In genomic region chr2:85542777-85543176, GRCh38 we compare ENCODE assay signal across 13 cellular contexts. TPM values are rescaled to one million over a fixed set of nuclear protein-coding genes. Genes with fewer than 3 reads are reported as not detected.
DNase-seq lines count a peak whose midpoint lies in the region; ATAC-seq and TF ChIP-seq lines count a peak whose summit lies in the region.
"Had no signal": no experiment of that assay in that cellular context is flagged by ENCODE, and none has a peak within 500 bp of the region (broad histone marks: within the 10 kb centered on the region; RNA-seq: fewer than 3 reads in every experiment).

No MANE protein-coding gene starts in this region.

- no peaks in the 10 kb centered on the region for H3K27me3 Mint-ChIP-seq in MCF 10A (ENCODE audit: insufficient read depth, unreplicated experiment)
- H3K27me3 Mint-ChIP-seq in activated CD8-positive, alpha-beta T cell treated with anti-CD3 and anti-CD28 coated beads, Interleukin-2, amount 10 ng/mL, durations not matched to agents 7 days and 5 days (ENCODE audit: low read depth) = no peaks in the 10 kb centered on the region
- H3K27me3 Mint-ChIP-seq in glutamatergic neuron (ENCODE audit: unreplicated experiment) = peaks cover 13% of the 10 kb centered on the region

- H3K27ac Mint-ChIP-seq in MCF 10A (ENCODE audit: low read depth, unreplicated experiment) (no peak overlapping the region), glutamatergic neuron (ENCODE audit: unreplicated experiment) (peak overlapping the region; percentile 14)
- H3K27ac Mint-ChIP-seq in activated CD8-positive, alpha-beta T cell treated with anti-CD3 and anti-CD28 coated beads, Interleukin-2, amount 10 ng/mL, durations not matched to agents 7 days and 5 days = peak overlapping the region; percentile 7

- H3K4me1 ChIP-seq in breast epithelium (peaks cover 0 to 16% of the 10 kb centered on the region in 2 donors), thoracic aorta (ENCODE audit: control insufficient read depth in 1 of 2, low read depth in 2 of 2) (peaks cover 19 to 41% of the 10 kb centered on the region in 2 donors)

- POLR2A ChIA-PET in MCF 10A (lab: Yijun Ruan, JAX) = interaction anchor here (0.6 to 18.1 kb wide), 10 partner anchors 6 to 128 kb away, joined by 3 to 376 read pairs (median 73); partner anchors contain the start of genes GGCX, SH2D6 and VAMP8
- POLR2A ChIA-PET in activated CD8-positive, alpha-beta T cell treated with anti-CD3 and anti-CD28 coated beads, Interleukin-2, amount 10 ng/mL, durations not matched to agents 7 days and 5 days (lab: Charles Lee) = interaction anchor here (2.1 to 2.7 kb wide), 2 partner anchors 13 to 123 kb away, joined by 6 to 13 read pairs; no protein-coding TSS in a partner anchor

- intact Hi-C loops in MCF 10A (cut with micrococcal nuclease) (no loop called here), breast epithelium (cut with DNase I; ENCODE audit: low total_unique reads) (no loop called here)

- H3K4me3 Mint-ChIP-seq in MCF 10A (ENCODE audit: unreplicated experiment) = peak overlapping the region; percentile 98
- H3K4me3 Mint-ChIP-seq in activated CD8-positive, alpha-beta T cell treated with anti-CD3 and anti-CD28 coated beads, Interleukin-2, amount 10 ng/mL, durations not matched to agents 7 days and 5 days = peak overlapping the region; percentile 96
- peak overlapping the region; percentile 100 for H3K4me3 Mint-ChIP-seq in glutamatergic neuron (ENCODE audit: unreplicated experiment)

- BruUV-seq in MCF 10A (replicated peaks; lab: Mats Ljungman, UMichigan) = no TSS peak

- H3K4me3 ChIP-seq in breast epithelium (no peak overlapping the region), thoracic aorta (no peak overlapping the region)

- H3K9me3 Mint-ChIP-seq in MCF 10A (ENCODE audit: unreplicated experiment) (no peaks in the 10 kb centered on the region), glutamatergic neuron (ENCODE audit: unreplicated experiment) (peaks cover 13% of the 10 kb centered on the region)
- no peaks in the 10 kb centered on the region for H3K9me3 Mint-ChIP-seq in activated CD8-positive, alpha-beta T cell treated with anti-CD3 and anti-CD28 coated beads, Interleukin-2, amount 10 ng/mL, durations not matched to agents 7 days and 5 days (ENCODE audit: insufficient read depth)

- TF ChIP-seq CTCF in MCF 10A (IDR thresholded peaks at IDR 0.05; ENCODE audit: unreplicated experiment) = no peak
- TF ChIP-seq CTCF in breast epithelium (IDR thresholded peaks at IDR 0.05) = no peak
- no peak for TF ChIP-seq CTCF in glutamatergic neuron (IDR thresholded peaks at IDR 0.05; ENCODE audit: partially characterized antibody, unreplicated experiment)
- no peak for TF ChIP-seq CTCF in thoracic aorta (IDR thresholded peaks at IDR 0.05)

- peaks cover 39% of the 10 kb centered on the region for H3K4me1 Mint-ChIP-seq in MCF 10A (ENCODE audit: insufficient read depth, unreplicated experiment)
- peaks cover 44% of the 10 kb centered on the region for H3K4me1 Mint-ChIP-seq in activated CD8-positive, alpha-beta T cell treated with anti-CD3 and anti-CD28 coated beads, Interleukin-2, amount 10 ng/mL, durations not matched to agents 7 days and 5 days (ENCODE audit: low read depth)
- peaks cover 29% of the 10 kb centered on the region for H3K4me1 Mint-ChIP-seq in glutamatergic neuron (ENCODE audit: low read depth, unreplicated experiment)

- ATAC-seq in activated CD8-positive, alpha-beta T cell treated with anti-CD3 and anti-CD28 coated beads, Interleukin-2, amount 10 ng/mL, durations not matched to agents 7 days and 5 days = no peak
- ATAC-seq in thoracic aorta (ENCODE audit: insufficient number of reproducible peaks, low FRiP score, low read depth) = no peak
- ATAC-seq: left lobe of liver, right cardiac atrium had no signal

- H3K27me3 ChIP-seq in breast epithelium = no peaks in the 10 kb centered on the region
- no peaks in the 10 kb centered on the region for H3K27me3 ChIP-seq in thoracic aorta (replicated peaks; ENCODE audit: insufficient read depth)

- CTCF ChIA-PET in MCF 10A (lab: Yijun Ruan, JAX) = interaction anchor here (1.1 to 5.3 kb wide), 4 partner anchors 9 to 123 kb away, joined by 3 to 53 read pairs (median 6); partner anchors contain the start of gene SH2D6
- CTCF ChIA-PET in activated CD8-positive, alpha-beta T cell treated with anti-CD3 and anti-CD28 coated beads, Interleukin-2, amount 10 ng/mL, durations not matched to agents 7 days and 5 days (lab: Charles Lee) = interaction anchor here (0.8 to 12.6 kb wide), 4 partner anchors 9 to 123 kb away, joined by 3 to 133 read pairs (median 7); no protein-coding TSS in a partner anchor

- TF ChIP-seq POLR2A in breast epithelium (IDR thresholded peaks at IDR 0.05) = no peak

- H3K36me3 Mint-ChIP-seq in MCF 10A (ENCODE audit: insufficient read depth, unreplicated experiment) (peaks cover 74% of the 10 kb centered on the region), glutamatergic neuron (ENCODE audit: unreplicated experiment) (peaks cover 5% of the 10 kb centered on the region)
- H3K36me3 Mint-ChIP-seq in activated CD8-positive, alpha-beta T cell treated with anti-CD3 and anti-CD28 coated beads, Interleukin-2, amount 10 ng/mL, durations not matched to agents 7 days and 5 days (ENCODE audit: low read depth) = peaks cover 77% of the 10 kb centered on the region

- H3K36me3 ChIP-seq in breast epithelium (no peaks in the 10 kb centered on the region), thoracic aorta (peaks cover 35% of the 10 kb centered on the region)

- DNase-seq in MCF 10A (ENCODE audit: unreplicated experiment) (no peak), breast epithelium (ENCODE audit: low spot score in 2 of 2) (no peak), glutamatergic neuron (no peak), thoracic aorta (ENCODE audit: low spot score) (no peak), NCI-H2196 treated with DMSO at 0.1 percent for 48 hours (lab: John Stamatoyannopoulos, UW; ENCODE audit: unreplicated experiment) (no peak), NCI-H187 (lab: John Stamatoyannopoulos, UW) (no peak)
- DNase-seq in activated CD8-positive, alpha-beta T cell treated with anti-CD3 and anti-CD28 coated beads, Interleukin-2, amount 10 ng/mL, durations not matched to agents 7 days and 5 days = no peak
- DNase-seq in activated CD4-positive, CD25-positive, alpha-beta regulatory T cell treated with anti-CD3 and anti-CD28 coated beads, Interleukin-2, amount 50 U/mL, for 72 hours = no peak
- DNase-seq: amniotic stem cell, C1 segment of cervical spinal cord, NCI-H1105, right cardiac atrium had no signal

- H3K27ac ChIP-seq in breast epithelium (peak overlapping the region in 1 of 2 donors; percentile 51), thoracic aorta (peak overlapping the region; percentile 18 to 98)

- H3K9me3 ChIP-seq in breast epithelium = no peaks in the 10 kb centered on the region
- no peaks in the 10 kb centered on the region for H3K9me3 ChIP-seq in thoracic aorta

RNA-seq across cellular contexts. Expression of gene MAT2A, which starts 3.8 kb away (rescaled TPM):
- total RNA-seq in MCF 10A (2022) (348 and 366 TPM in 2 replicates), breast epithelium (100 to 1,000 TPM; 180 to 263 (median 236) TPM), glutamatergic neuron (ENCODE audit: unreplicated experiment) (302 TPM), thoracic aorta (100 to 1,000 TPM; 230 to 475 TPM)
- total RNA-seq in activated CD8-positive, alpha-beta T cell treated with anti-CD3 and anti-CD28 coated beads, Interleukin-2, amount 10 ng/mL, durations not matched to agents 7 days and 5 days = 100 to 1,000 TPM; 264 to 273 TPM

RNA-seq across cellular contexts. Expression of gene GGCX, which starts 18.5 kb away (rescaled TPM):
- total RNA-seq in MCF 10A (2022) = 49.1 and 52.2 TPM in 2 replicates
- total RNA-seq in breast epithelium = 10 to 100 TPM; 26.7 to 35.1 (median 31.8) TPM
- total RNA-seq in activated CD8-positive, alpha-beta T cell treated with anti-CD3 and anti-CD28 coated beads, Interleukin-2, amount 10 ng/mL, durations not matched to agents 7 days and 5 days = 10 to 100 TPM; 18.9 to 20.0 TPM
- 49.6 TPM for total RNA-seq in glutamatergic neuron (ENCODE audit: unreplicated experiment)
- total RNA-seq in thoracic aorta = 10 to 100 TPM; 28.4 to 38.4 TPM

RNA-seq across cellular contexts. Expression of gene VAMP8, which starts 34.6 kb away (rescaled TPM):
- total RNA-seq in MCF 10A (2022) = 49.9 and 56.0 TPM in 2 replicates
- total RNA-seq in breast epithelium = 100 to 1,000 TPM in 1 of 3 donors, 10 to 100 TPM in 2; 23.2 to 127 (median 55.7) TPM
- 100 to 1,000 TPM; 141 to 148 TPM for total RNA-seq in activated CD8-positive, alpha-beta T cell treated with anti-CD3 and anti-CD28 coated beads, Interleukin-2, amount 10 ng/mL, durations not matched to agents 7 days and 5 days
- 0.78 TPM for total RNA-seq in glutamatergic neuron (ENCODE audit: unreplicated experiment)
- total RNA-seq in thoracic aorta = 10 to 100 TPM; 30.9 to 34.9 TPM

RNA-seq across cellular contexts. Expression of gene VAMP5, which starts 41.5 kb away (rescaled TPM):
- total RNA-seq in MCF 10A (2022) = 1.6 and 3.0 TPM in 2 replicates
- total RNA-seq in breast epithelium = 10 to 100 TPM; 33.8 to 92.0 (median 50.8) TPM
- total RNA-seq in activated CD8-positive, alpha-beta T cell treated with anti-CD3 and anti-CD28 coated beads, Interleukin-2, amount 10 ng/mL, durations not matched to agents 7 days and 5 days = 10 to 100 TPM; 72.0 to 74.4 TPM
- 1.4 TPM for total RNA-seq in glutamatergic neuron (ENCODE audit: unreplicated experiment)
- 10 to 100 TPM; 27.1 to 42.8 TPM for total RNA-seq in thoracic aorta

RNA-seq across cellular contexts. Expression of gene RNF181, which starts 52.8 kb away (rescaled TPM):
- total RNA-seq in MCF 10A (2022) = 125 and 215 TPM in 2 replicates
- 100 to 1,000 TPM; 131 to 243 (median 161) TPM for total RNA-seq in breast epithelium
- total RNA-seq in activated CD8-positive, alpha-beta T cell treated with anti-CD3 and anti-CD28 coated beads, Interleukin-2, amount 10 ng/mL, durations not matched to agents 7 days and 5 days = 100 to 1,000 TPM in 1 of 2 experiments, 10 to 100 TPM in 1; 91.0 to 104 TPM
- total RNA-seq in glutamatergic neuron (ENCODE audit: unreplicated experiment) = 75.1 TPM
- 100 to 1,000 TPM; 107 to 124 TPM for total RNA-seq in thoracic aorta

Comparison
In these comparisons a context has a peak if more than half of its experiments do, and no peak if none do; other contexts are left out.
1. RNA of gene VAMP8, which starts 34.6 kb away (total RNA-seq): 141 to 148 TPM in activated CD8-positive, alpha-beta T cell treated with anti-CD3 and anti-CD28 coated beads, Interleukin-2, amount 10 ng/mL, durations not matched to agents 7 days and 5 days, 49.9 to 56.0 TPM in MCF 10A, 23.2 to 127 TPM in breast epithelium and 30.9 to 34.9 TPM in thoracic aorta; 0.78 TPM in glutamatergic neuron (single experiment); every median in the first group is over 10 times any median in the second.
2. Peak in every context shown above with its lines, with median percentiles within 50 percentile points of each other: H3K4me3 Mint-ChIP-seq.